In genomic region chr4:70360460-70360859, GRCh38 we compare ENCODE assay signal across 4 cellular contexts. TPM values are rescaled to one million over a fixed set of nuclear protein-coding genes. Genes with fewer than 3 reads are reported as not detected.
"Had no signal": no experiment of that assay in that cellular context is flagged by ENCODE, and none has a peak within 500 bp of the region (broad histone marks: within the 10 kb centered on the region; RNA-seq: fewer than 3 reads in every experiment).

Gene SMR3A (plus strand): TSS chr4:70360760. CDS start chr4:70362116, 1,356 bp downstream.

- DNase-seq: GDM1, GF-D8 had no signal

- ATAC-seq: GM12878 had no signal

- H3K4me3 ChIP-seq: GM12878 had no signal

RNA-seq across cellular contexts. Expression of gene SMR3A, which starts in this region (rescaled TPM):
- total RNA-seq: G401, GM12878 had no signal
